Comparison of ENCODE assay signal across 29 cellular contexts in genomic region chr1:219190605-219191004, GRCh38.
"Had no signal": no experiment of that assay in that cellular context is flagged by ENCODE, and none has a peak within 500 bp of the region (broad histone marks: within the 10 kb centered on the region; RNA-seq: fewer than 3 reads in every experiment).

No MANE protein-coding gene starts in this region.

- H3K9me3 Mint-ChIP-seq: activated CD4-positive, alpha-beta memory T cell treated with anti-CD3 and anti-CD28 coated beads, Interleukin-2, amount 10 ng/mL, durations not matched to agents 7 days and 5 days; activated CD4-positive, alpha-beta T cell treated with anti-CD3 and anti-CD28 coated beads, Interleukin-2, amount 10 ng/mL, durations not matched to agents 7 days and 5 days; activated naive CD4-positive, alpha-beta T cell treated with anti-CD3 and anti-CD28 coated beads, Interleukin-2, amount 10 ng/mL, durations not matched to agents 7 days and 5 days; activated naive CD8-positive, alpha-beta T cell treated with anti-CD3 and anti-CD28 coated beads, Interleukin-2, amount 10 ng/mL, durations not matched to agents 7 days and 5 days; activated T-cell treated with anti-CD3 and anti-CD28 coated beads, Interleukin-2, amount 50 U/mL, for 24 hours; T-helper 2 cell treated with Interferon-gamma antibody and Interleukin-4, amounts not matched to agents 5 μg/mL and 100 μg/mL, for 36 hours had no signal

- ATAC-seq: left lung, lower lobe of right lung, sciatic nerve had no signal

- H3K36me3 ChIP-seq: colonic mucosa, lower lobe of right lung, neutrophil had no signal

- H3K27ac Mint-ChIP-seq: activated CD4-positive, alpha-beta memory T cell treated with anti-CD3 and anti-CD28 coated beads, Interleukin-2, amount 10 ng/mL, durations not matched to agents 7 days and 5 days; activated CD4-positive, alpha-beta T cell treated with anti-CD3 and anti-CD28 coated beads, Interleukin-2, amount 10 ng/mL, durations not matched to agents 7 days and 5 days; activated naive CD4-positive, alpha-beta T cell treated with anti-CD3 and anti-CD28 coated beads, Interleukin-2, amount 10 ng/mL, durations not matched to agents 7 days and 5 days; activated naive CD8-positive, alpha-beta T cell treated with anti-CD3 and anti-CD28 coated beads, Interleukin-2, amount 10 ng/mL, durations not matched to agents 7 days and 5 days; activated T-cell treated with anti-CD3 and anti-CD28 coated beads, Interleukin-2, amount 50 U/mL, for 24 hours; brain; nephron progenitor cell; progenitor cell of endocrine pancreas; T-helper 2 cell treated with Interferon-gamma antibody and Interleukin-4, amounts not matched to agents 5 μg/mL and 100 μg/mL, for 36 hours had no signal

- H3K27me3 ChIP-seq: ascending aorta, cardiac muscle cell, colonic mucosa, left lung, neutrophil, stomach, tibial artery had no signal

- DNase-seq: activated CD4-positive, alpha-beta memory T cell treated with anti-CD3 and anti-CD28 coated beads, Interleukin-2, amount 10 ng/mL, durations not matched to agents 7 days and 5 days; activated CD4-positive, alpha-beta T cell treated with anti-CD3 and anti-CD28 coated beads, Interleukin-2, amount 10 ng/mL, durations not matched to agents 7 days and 5 days; activated CD4-positive, CD25-positive, alpha-beta regulatory T cell treated with anti-CD3 and anti-CD28 coated beads, Interleukin-2, amount 50 U/mL, for 72 hours; activated CD8-positive, alpha-beta memory T cell treated with anti-CD3 and anti-CD28 coated beads, Interleukin-2, amount 50 U/mL, for 48 hours; activated gamma-delta T cell; activated naive CD4-positive, alpha-beta T cell treated with anti-CD3 and anti-CD28 coated beads, Interleukin-2, amount 10 ng/mL, durations not matched to agents 7 days and 5 days; activated naive CD8-positive, alpha-beta T cell treated with anti-CD3 and anti-CD28 coated beads, Interleukin-2, amount 10 ng/mL, durations not matched to agents 7 days and 5 days; activated T-cell treated with anti-CD3 and anti-CD28 coated beads, Interleukin-2, amount 50 U/mL, for 24 hours; cerebellar nuclear complex; colonic mucosa; effector CD8-positive, alpha-beta T cell; left lung; lower lobe of right lung; nephron progenitor cell; stimulated activated CD4-positive, alpha-beta T cell treated with anti-CD3 and anti-CD28 coated beads, Interleukin-12 subunit alpha, Interleukin-12 subunit beta, amount 100 ng/mL, for 4 hours; stimulated activated CD4-positive, alpha-beta T cell treated with anti-CD3 and anti-CD28 coated beads, Interleukin-4, amount 100 ng/mL, for 1 hour; stomach; T-helper 1 cell; tibial artery had no signal

- H3K4me3 Mint-ChIP-seq: activated CD4-positive, alpha-beta memory T cell treated with anti-CD3 and anti-CD28 coated beads, Interleukin-2, amount 10 ng/mL, durations not matched to agents 7 days and 5 days; activated CD4-positive, alpha-beta T cell treated with anti-CD3 and anti-CD28 coated beads, Interleukin-2, amount 10 ng/mL, durations not matched to agents 7 days and 5 days; activated naive CD4-positive, alpha-beta T cell treated with anti-CD3 and anti-CD28 coated beads, Interleukin-2, amount 10 ng/mL, durations not matched to agents 7 days and 5 days; activated naive CD8-positive, alpha-beta T cell treated with anti-CD3 and anti-CD28 coated beads, Interleukin-2, amount 10 ng/mL, durations not matched to agents 7 days and 5 days; activated T-cell treated with anti-CD3 and anti-CD28 coated beads, Interleukin-2, amount 50 U/mL, for 24 hours; brain; nephron progenitor cell; T-helper 2 cell treated with Interferon-gamma antibody and Interleukin-4, amounts not matched to agents 5 μg/mL and 100 μg/mL, for 36 hours had no signal

- H3K27me3 Mint-ChIP-seq: activated CD4-positive, alpha-beta memory T cell treated with anti-CD3 and anti-CD28 coated beads, Interleukin-2, amount 10 ng/mL, durations not matched to agents 7 days and 5 days; activated CD4-positive, alpha-beta T cell treated with anti-CD3 and anti-CD28 coated beads, Interleukin-2, amount 10 ng/mL, durations not matched to agents 7 days and 5 days; activated naive CD4-positive, alpha-beta T cell treated with anti-CD3 and anti-CD28 coated beads, Interleukin-2, amount 10 ng/mL, durations not matched to agents 7 days and 5 days; activated naive CD8-positive, alpha-beta T cell treated with anti-CD3 and anti-CD28 coated beads, Interleukin-2, amount 10 ng/mL, durations not matched to agents 7 days and 5 days; activated T-cell treated with anti-CD3 and anti-CD28 coated beads, Interleukin-2, amount 50 U/mL, for 24 hours; brain; progenitor cell of endocrine pancreas had no signal

- FAIRE-seq: endometrium had no signal

- H3K4me3 ChIP-seq: ascending aorta, cardiac muscle cell, colonic mucosa, left lung, lower lobe of right lung, skin epidermis, stomach, tibial artery had no signal

- H3K27ac ChIP-seq: cardiac muscle cell, colonic mucosa, left lung, lower lobe of right lung, neutrophil, skin epidermis, stomach, VCaP had no signal

- H3K4me1 ChIP-seq: colonic mucosa had no signal

- H3K9me3 ChIP-seq: ascending aorta, colonic mucosa, left lung, lower lobe of right lung, neutrophil, stomach, tibial artery had no signal
